Comparison of ENCODE assay signal across 1 cellular context in genomic region chr20:4522310-4522709, GRCh38.
TF ChIP-seq lines count a peak whose summit lies in the region.

No MANE protein-coding gene starts in this region.

TF ChIP-seq in HepG2, 621 proteins besides CTCF, POLR2A, EP300 and RAD21 (continued from another document):
- no peak for TF ChIP-seq STAT6 (CRISPR knock-in tag; IDR thresholded peaks at IDR 0.05; ENCODE audit: borderline replicate concordance)
